ENCODE assay signal across 10 cellular contexts in the genomic region with DNA sequence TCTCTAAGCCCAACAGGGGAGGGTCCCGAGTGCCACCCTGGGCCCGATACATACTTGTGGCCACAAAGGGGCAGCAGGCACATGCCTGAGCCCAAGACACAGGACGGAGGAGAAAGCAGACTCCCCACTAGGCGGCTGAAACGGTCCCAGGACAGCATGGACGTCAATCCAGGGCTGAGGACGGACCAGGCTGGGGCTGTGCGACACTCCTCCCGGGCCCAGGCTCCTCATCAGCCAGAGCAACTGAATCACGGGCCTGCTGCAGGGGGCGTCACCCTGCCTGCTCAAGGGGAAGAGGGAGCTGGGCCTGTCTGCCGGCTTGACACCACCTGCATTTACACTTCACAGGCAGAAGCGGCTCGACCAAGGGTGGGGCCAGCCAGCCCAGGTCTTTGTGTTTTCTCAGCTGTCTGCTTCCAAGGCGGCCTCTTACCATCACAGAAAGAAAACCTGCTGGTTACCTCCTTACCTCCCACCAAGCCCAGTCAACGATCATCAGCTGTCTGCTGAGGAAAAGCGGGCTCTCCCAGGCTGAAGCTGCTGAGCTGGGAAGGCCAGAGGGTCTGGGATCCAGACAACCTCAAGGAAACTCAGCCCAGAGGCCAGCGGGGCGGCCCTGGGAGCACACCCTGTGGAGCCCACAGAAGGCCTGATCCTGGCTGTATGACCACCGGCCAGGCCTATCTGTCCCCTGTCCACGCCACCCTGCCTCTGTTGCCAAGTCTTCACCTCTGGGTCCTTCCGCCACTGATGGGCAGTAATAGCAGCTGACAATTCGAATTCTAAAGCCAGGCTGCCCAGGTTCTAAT. TPM values are rescaled to one million over a fixed set of nuclear protein-coding genes. Genes with fewer than 3 reads are reported as not detected.
A peak's percentile ranks its signal among the peaks of the same experiment; 100 is the strongest.
DNase-seq lines count a peak whose midpoint lies in the region; ATAC-seq and TF ChIP-seq lines count a peak whose summit lies in the region.
"Had no signal": no experiment of that assay in that cellular context is flagged by ENCODE, and none has a peak within 500 bp of the region (broad histone marks: within the 10 kb centered on the region; RNA-seq: fewer than 3 reads in every experiment).

No MANE protein-coding gene starts in this region.

- H3K4me1 Mint-ChIP-seq in endothelial cell (ENCODE audit: unreplicated experiment) (no peaks in the 10 kb centered on the region), progenitor cell of endocrine pancreas (ENCODE audit: low read depth) (peaks cover 10% of the 10 kb centered on the region)
- peaks cover 2% of the 10 kb centered on the region for H3K4me1 Mint-ChIP-seq in activated T-cell treated with anti-CD3 and anti-CD28 coated beads, Interleukin-2, amount 50 U/mL, for 24 hours (ENCODE audit: low read depth)
- H3K4me1 Mint-ChIP-seq in activated CD8-positive, alpha-beta T cell treated with anti-CD3 and anti-CD28 coated beads, Interleukin-2, amount 10 ng/mL, durations not matched to agents 7 days and 5 days (ENCODE audit: low read depth) = no peaks in the 10 kb centered on the region

- H3K4me1 ChIP-seq in esophagus muscularis mucosa (peaks cover 0 to 5% (median 0%) of the 10 kb centered on the region in 4 donors), PC-9 (replicated peaks; ENCODE audit: insufficient read depth) (peaks cover 16% of the 10 kb centered on the region)

- no peaks in the 10 kb centered on the region for H4K20me1 ChIP-seq in PC-9 (ENCODE audit: insufficient read depth)

- BruUV-seq in PC-9 (replicated peaks; lab: Mats Ljungman, UMichigan) = no TSS peak

- H3K27me3 ChIP-seq in esophagus muscularis mucosa (no peaks in the 10 kb centered on the region), PC-9 (ENCODE audit: insufficient read depth, low read depth) (no peaks in the 10 kb centered on the region)

- no peaks in the 10 kb centered on the region for H3K9me2 ChIP-seq in PC-9 (ENCODE audit: insufficient read depth)

- no peak overlapping the region for H2AFZ ChIP-seq in PC-9

- H3K36me3 Mint-ChIP-seq in endothelial cell (ENCODE audit: low read depth, unreplicated experiment) = no peaks in the 10 kb centered on the region
- H3K36me3 Mint-ChIP-seq in progenitor cell of endocrine pancreas (ENCODE audit: insufficient read depth) = peaks cover 9% of the 10 kb centered on the region
- no peaks in the 10 kb centered on the region for H3K36me3 Mint-ChIP-seq in activated T-cell treated with anti-CD3 and anti-CD28 coated beads, Interleukin-2, amount 50 U/mL, for 24 hours (ENCODE audit: low read depth)
- no peaks in the 10 kb centered on the region for H3K36me3 Mint-ChIP-seq in activated CD8-positive, alpha-beta T cell treated with anti-CD3 and anti-CD28 coated beads, Interleukin-2, amount 10 ng/mL, durations not matched to agents 7 days and 5 days (ENCODE audit: low read depth)

- H3K4me3 Mint-ChIP-seq in endothelial cell (ENCODE audit: unreplicated experiment) (no peak overlapping the region), progenitor cell of endocrine pancreas (ENCODE audit: low read depth) (no peak overlapping the region)
- no peak overlapping the region for H3K4me3 Mint-ChIP-seq in activated T-cell treated with anti-CD3 and anti-CD28 coated beads, Interleukin-2, amount 50 U/mL, for 24 hours
- no peak overlapping the region for H3K4me3 Mint-ChIP-seq in activated CD8-positive, alpha-beta T cell treated with anti-CD3 and anti-CD28 coated beads, Interleukin-2, amount 10 ng/mL, durations not matched to agents 7 days and 5 days
- H3K4me3 Mint-ChIP-seq: T-helper 1 cell treated with Interleukin-12 subunit alpha and Interleukin-12 subunit beta and Interleukin-4 antibody, amounts not matched to agents 30 μg/mL and 1 μg/mL, for 36 hours had no signal

- TF ChIP-seq CTCF in GM12872 (IDR thresholded peaks at IDR 0.05; ENCODE audit: insufficient read depth, low read depth, low read length) (peak; percentile 39; the same call in 2 of the 3 replicates), endothelial cell (IDR thresholded peaks at IDR 0.05; ENCODE audit: unreplicated experiment) (peak; percentile 64), progenitor cell of endocrine pancreas (IDR thresholded peaks at IDR 0.05; ENCODE audit: unreplicated experiment) (peak; percentile 83), esophagus muscularis mucosa (IDR thresholded peaks at IDR 0.05) (peak in 1 of 3 experiments; percentile 4), PC-9 (conservative IDR thresholded peaks at IDR 0.05) (no peak)

- DNase-seq in NCI-H510A (lab: John Stamatoyannopoulos, UW) (peak; percentile 83), endothelial cell (ENCODE audit: low spot score) (peak; percentile 82), progenitor cell of endocrine pancreas (ENCODE audit: low spot score, unreplicated experiment) (peak; percentile 71), esophagus muscularis mucosa (ENCODE audit: extremely low spot score) (no peak), PC-9 (no peak)
- DNase-seq in activated T-cell treated with anti-CD3 and anti-CD28 coated beads, Interleukin-2, amount 50 U/mL, for 24 hours = no peak
- no peak for DNase-seq in activated CD8-positive, alpha-beta T cell treated with anti-CD3 and anti-CD28 coated beads, Interleukin-2, amount 10 ng/mL, durations not matched to agents 7 days and 5 days

- intact Hi-C loops in esophagus muscularis mucosa (cut with DNase I) (no loop called here), PC-9 (cut with micrococcal nuclease; ENCODE audit: unreplicated experiment) (no loop called here)

- peaks cover 22% of the 10 kb centered on the region; the same call in 1 of the 2 replicates for H3F3A ChIP-seq in PC-9 (ENCODE audit: insufficient read depth, low read depth)

- H3K27ac Mint-ChIP-seq in endothelial cell (ENCODE audit: unreplicated experiment) = no peak overlapping the region
- H3K27ac Mint-ChIP-seq in progenitor cell of endocrine pancreas = peak overlapping the region; percentile 15
- H3K27ac Mint-ChIP-seq in activated T-cell treated with anti-CD3 and anti-CD28 coated beads, Interleukin-2, amount 50 U/mL, for 24 hours = no peak overlapping the region
- no peak overlapping the region for H3K27ac Mint-ChIP-seq in activated CD8-positive, alpha-beta T cell treated with anti-CD3 and anti-CD28 coated beads, Interleukin-2, amount 10 ng/mL, durations not matched to agents 7 days and 5 days
- H3K27ac Mint-ChIP-seq: T-helper 1 cell treated with Interleukin-12 subunit alpha and Interleukin-12 subunit beta and Interleukin-4 antibody, amounts not matched to agents 30 μg/mL and 1 μg/mL, for 36 hours had no signal

- H3K4me3 ChIP-seq in esophagus muscularis mucosa (no peak overlapping the region), PC-9 (no peak overlapping the region)
- H3K4me3 ChIP-seq: lung had no signal

- H3K27ac ChIP-seq in esophagus muscularis mucosa (replicated peaks in 1 of 4) (no peak overlapping the region), PC-9 (no peak overlapping the region)

- H3K79me2 ChIP-seq in PC-9 (ENCODE audit: low read depth) = peaks cover 4% of the 10 kb centered on the region; the same call in 1 of the 2 replicates

- H3K9me3 ChIP-seq in esophagus muscularis mucosa = no peaks in the 10 kb centered on the region
- H3K9me3 ChIP-seq in PC-9 (ENCODE audit: insufficient read depth, low read depth) = no peaks in the 10 kb centered on the region; the same call in 1 of the 2 replicates

- CTCF ChIA-PET in PC-9 (lab: Charles Lee) = interaction anchor here (0.7 kb wide), 1 partner anchor 15 kb away, joined by 3 read pairs; no protein-coding TSS in a partner anchor
- CTCF ChIA-PET in activated CD8-positive, alpha-beta T cell treated with anti-CD3 and anti-CD28 coated beads, Interleukin-2, amount 10 ng/mL, durations not matched to agents 7 days and 5 days (lab: Charles Lee) = interaction anchor here (1.9 kb wide), 1 partner anchor 18 kb away, joined by 4 read pairs; no protein-coding TSS in a partner anchor

- H3K36me3 ChIP-seq in esophagus muscularis mucosa (peaks cover 5 to 62% (median 52%) of the 10 kb centered on the region in 4 donors), PC-9 (ENCODE audit: low read depth) (peaks cover 11% of the 10 kb centered on the region)

- TF ChIP-seq EP300 in esophagus muscularis mucosa (IDR thresholded peaks at IDR 0.05) = no peak

- no peak overlapping the region for H3K4me2 ChIP-seq in PC-9

- H3K9me3 Mint-ChIP-seq in endothelial cell (ENCODE audit: unreplicated experiment) = no peaks in the 10 kb centered on the region
- H3K9me3 Mint-ChIP-seq in progenitor cell of endocrine pancreas (ENCODE audit: low read depth) = no peaks in the 10 kb centered on the region
- H3K9me3 Mint-ChIP-seq in activated T-cell treated with anti-CD3 and anti-CD28 coated beads, Interleukin-2, amount 50 U/mL, for 24 hours = no peaks in the 10 kb centered on the region
- H3K9me3 Mint-ChIP-seq in activated CD8-positive, alpha-beta T cell treated with anti-CD3 and anti-CD28 coated beads, Interleukin-2, amount 10 ng/mL, durations not matched to agents 7 days and 5 days (ENCODE audit: insufficient read depth) = no peaks in the 10 kb centered on the region
- H3K9me3 Mint-ChIP-seq: T-helper 1 cell treated with Interleukin-12 subunit alpha and Interleukin-12 subunit beta and Interleukin-4 antibody, amounts not matched to agents 30 μg/mL and 1 μg/mL, for 36 hours had no signal

- TF ChIP-seq POLR2A in esophagus muscularis mucosa (IDR thresholded peaks at IDR 0.05; ENCODE audit: low read depth) = no peak

- ATAC-seq in activated CD8-positive, alpha-beta T cell treated with anti-CD3 and anti-CD28 coated beads, Interleukin-2, amount 10 ng/mL, durations not matched to agents 7 days and 5 days = no peak

- no peaks in the 10 kb centered on the region for H3K27me3 Mint-ChIP-seq in endothelial cell (ENCODE audit: unreplicated experiment)
- peaks cover 5% of the 10 kb centered on the region for H3K27me3 Mint-ChIP-seq in progenitor cell of endocrine pancreas
- no peaks in the 10 kb centered on the region for H3K27me3 Mint-ChIP-seq in activated T-cell treated with anti-CD3 and anti-CD28 coated beads, Interleukin-2, amount 50 U/mL, for 24 hours
- peaks cover 5% of the 10 kb centered on the region for H3K27me3 Mint-ChIP-seq in activated CD8-positive, alpha-beta T cell treated with anti-CD3 and anti-CD28 coated beads, Interleukin-2, amount 10 ng/mL, durations not matched to agents 7 days and 5 days (ENCODE audit: low read depth)

- 80% methylated on average over 11 of the region's 23 CpGs for WGBS in esophagus muscularis mucosa

- POLR2A ChIA-PET in PC-9 (lab: Charles Lee; ENCODE audit: unreplicated experiment) = no interaction called here
- POLR2A ChIA-PET in activated CD8-positive, alpha-beta T cell treated with anti-CD3 and anti-CD28 coated beads, Interleukin-2, amount 10 ng/mL, durations not matched to agents 7 days and 5 days (lab: Charles Lee) = no interaction called here

RNA-seq across cellular contexts. Expression of a gene that starts 26.4 kb away (rescaled TPM):
- total RNA-seq in endothelial cell (ENCODE audit: unreplicated experiment) (15.4 TPM), progenitor cell of endocrine pancreas (27.6 and 34.5 TPM in 2 replicates), esophagus muscularis mucosa (10 to 100 TPM; 28.2 to 76.8 (median 46.6) TPM), PC-9 (2021) (52.5 and 65.5 TPM in 2 replicates)
- total RNA-seq in activated CD8-positive, alpha-beta T cell treated with anti-CD3 and anti-CD28 coated beads, Interleukin-2, amount 10 ng/mL, durations not matched to agents 7 days and 5 days = under 1 TPM in 1 of 2 experiments, not detected in 1; 0.53 TPM

RNA-seq across cellular contexts. Expression of a gene that starts 40.3 kb away (rescaled TPM):
- 29.2 TPM for total RNA-seq in endothelial cell (ENCODE audit: unreplicated experiment)
- 32.0 and 34.8 TPM in 2 replicates for total RNA-seq in progenitor cell of endocrine pancreas
- 10 to 100 TPM; 10.4 to 16.9 (median 15.3) TPM for total RNA-seq in esophagus muscularis mucosa
- total RNA-seq in PC-9 (2021) = 25.9 and 27.7 TPM in 2 replicates
- 10 to 100 TPM; 36.3 to 36.7 TPM for total RNA-seq in activated CD8-positive, alpha-beta T cell treated with anti-CD3 and anti-CD28 coated beads, Interleukin-2, amount 10 ng/mL, durations not matched to agents 7 days and 5 days

Comparison
In these comparisons a context has a peak if more than half of its experiments do, and no peak if none do; other contexts are left out.
1. DNase-seq: peak in NCI-H510A (single experiment), endothelial cell (single experiment) and progenitor cell of endocrine pancreas (single experiment); none in esophagus muscularis mucosa (single experiment), activated T-cell treated with anti-CD3 and anti-CD28 coated beads, Interleukin-2, amount 50 U/mL, for 24 hours (single experiment), PC-9 (0 of 2) and activated CD8-positive, alpha-beta T cell treated with anti-CD3 and anti-CD28 coated beads, Interleukin-2, amount 10 ng/mL, durations not matched to agents 7 days and 5 days (single experiment).
2. RNA of a gene that starts 26.4 kb away (total RNA-seq): 28.2 to 76.8 TPM in esophagus muscularis mucosa, 52.5 to 65.5 TPM in PC-9, 27.6 to 34.5 TPM in progenitor cell of endocrine pancreas and 15.4 TPM in endothelial cell (single experiment); 0.53 TPM in activated CD8-positive, alpha-beta T cell treated with anti-CD3 and anti-CD28 coated beads, Interleukin-2, amount 10 ng/mL, durations not matched to agents 7 days and 5 days; every median in the first group is over 10 times any median in the second.